ENCODE assay signal across 15 cellular contexts in genomic region chr7:137417464-137417863, GRCh38.
"Had no signal": no experiment of that assay in that cellular context is flagged by ENCODE, and none has a peak within 500 bp of the region (broad histone marks: within the 10 kb centered on the region; RNA-seq: fewer than 3 reads in every experiment).

No MANE protein-coding gene starts in this region.

- H3K27me3 ChIP-seq: brain microvascular endothelial cell, esophagus squamous epithelium, stomach, thyroid gland, uterus had no signal

- H3K27me3 Mint-ChIP-seq: activated CD4-positive, alpha-beta memory T cell treated with anti-CD3 and anti-CD28 coated beads for 36 hours; natural killer cell treated with Interleukin-12 subunit alpha and Interleukin-12 subunit beta and Interleukin-15 and Interleukin-18, amount 100 ng/mL, for 72 hours; T-cell had no signal

- H3K36me3 Mint-ChIP-seq: activated CD4-positive, alpha-beta memory T cell treated with anti-CD3 and anti-CD28 coated beads for 36 hours; natural killer cell treated with Interleukin-12 subunit alpha and Interleukin-12 subunit beta and Interleukin-15 and Interleukin-18, amount 100 ng/mL, for 72 hours; T-cell had no signal

- H3K27ac ChIP-seq: brain microvascular endothelial cell, esophagus squamous epithelium, psoas muscle, skin epidermis, stomach, thyroid gland, uterus had no signal

- H3K4me1 ChIP-seq: esophagus squamous epithelium, psoas muscle, thyroid gland, uterus had no signal

- H3K4me3 Mint-ChIP-seq: activated CD4-positive, alpha-beta memory T cell treated with anti-CD3 and anti-CD28 coated beads for 36 hours; activated T-cell treated with anti-CD3 and anti-CD28 coated beads, Interleukin-2, amount 50 U/mL, for 4 hours; natural killer cell treated with Interleukin-12 subunit alpha and Interleukin-12 subunit beta and Interleukin-15 and Interleukin-18, amount 100 ng/mL, for 72 hours; T-cell had no signal

- H3K9me3 ChIP-seq: esophagus squamous epithelium, mucosa of descending colon, psoas muscle, stomach, thyroid gland, uterus had no signal

- H3K4me3 ChIP-seq: esophagus squamous epithelium, mucosa of descending colon, psoas muscle, skin epidermis, stomach, thyroid gland, uterus had no signal

- H3K4me1 Mint-ChIP-seq: T-cell had no signal

- ATAC-seq: activated naive CD4-positive, alpha-beta T cell treated with anti-CD3 and anti-CD28 coated beads, Interleukin-2, amount 50 U/mL, for 72 hours; activated T-cell treated with anti-CD3 and anti-CD28 coated beads, Interleukin-2, amount 50 U/mL, for 4 hours; mucosa of descending colon; natural killer cell treated with Interleukin-12 subunit alpha and Interleukin-12 subunit beta and Interleukin-15 and Interleukin-18, amount 100 ng/mL, for 72 hours; T-cell had no signal

- H3K36me3 ChIP-seq: brain microvascular endothelial cell, esophagus squamous epithelium, stomach, thyroid gland, uterus had no signal

- DNase-seq: activated CD4-positive, alpha-beta memory T cell treated with anti-CD3 and anti-CD28 coated beads for 36 hours; activated effector memory CD4-positive, alpha-beta T cell treated with anti-CD3 and anti-CD28 coated beads, Interleukin-2, amount 50 U/mL, for 16 hours; activated T-cell treated with anti-CD3 and anti-CD28 coated beads, Interleukin-2, amount 50 U/mL, for 4 hours; brain microvascular endothelial cell; esophagus squamous epithelium; mucosa of descending colon; psoas muscle; stomach; T-cell; T1000; thyroid gland; uterus had no signal

- H3K27ac Mint-ChIP-seq: activated CD4-positive, alpha-beta memory T cell treated with anti-CD3 and anti-CD28 coated beads for 36 hours; activated naive CD4-positive, alpha-beta T cell treated with anti-CD3 and anti-CD28 coated beads, Interleukin-2, amount 50 U/mL, for 72 hours; natural killer cell treated with Interleukin-12 subunit alpha and Interleukin-12 subunit beta and Interleukin-15 and Interleukin-18, amount 100 ng/mL, for 72 hours; T-cell had no signal
